ENCODE assay signal across 8 cellular contexts in genomic region chr9:127388037-127388855, GRCh38. TPM values are rescaled to one million over a fixed set of nuclear protein-coding genes. Genes with fewer than 3 reads are reported as not detected.
DNase-seq lines count a peak whose midpoint lies in the region; ATAC-seq and TF ChIP-seq lines count a peak whose summit lies in the region.

No MANE protein-coding gene starts in this region.

- in situ Hi-C loops in GM13976 (cut with MboI; ENCODE audit: low sequenced_read_pairs, unreplicated experiment), result no loop called here

- ATAC-seq in HG02852 (IDR thresholded peaks at IDR 0.05; ENCODE audit: unreplicated experiment), result peak; percentile 91

- intact Hi-C loops in cardiac septum (cut with DNase I), result no loop called here

- peak; percentile 73 for DNase-seq in GM13976 (ENCODE audit: low spot score)
- peak; percentile 92 for DNase-seq in OCI-M1 (lab: John Stamatoyannopoulos, UW)
- peak; percentile 52 to 69 for DNase-seq in activated T-helper 1 cell treated with anti-CD3 and anti-CD28 coated beads, Interleukin-2, amount 50 U/mL, for 16 hours (ENCODE audit: low read depth in 1 of 2, low spot score in 1 of 2)
- peak; percentile 71 for DNase-seq in cardiac septum (ENCODE audit: low spot score)
- peak; percentile 70 to 74 for DNase-seq in stimulated activated CD4-positive, alpha-beta T cell treated with anti-CD3 and anti-CD28 coated beads, Interleukin-15, amount 100 ng/mL, for 48 hours (ENCODE audit: low read depth in 2 of 2)
- DNase-seq in NCI-H187 treated with DMSO at 0.1 percent for 48 hours (lab: John Stamatoyannopoulos, UW), result no peak
- DNase-seq in NCI-H510A treated with DMSO at 0.1 percent for 48 hours (lab: John Stamatoyannopoulos, UW), result no peak

- TF ChIP-seq CTCF in GM13976 (IDR thresholded peaks at IDR 0.05; ENCODE audit: borderline replicate concordance, control extremely low read depth, extremely low read depth, insufficient read depth, missing control alignments), result no peak

RNA-seq across cellular contexts. Expression of gene SLC2A8, which starts 8.7 kb away (rescaled TPM):
- total RNA-seq in cardiac septum, result 14.5 TPM

RNA-seq across cellular contexts. Expression of gene ZNF79, which starts 35.9 kb away (rescaled TPM):
- total RNA-seq in cardiac septum, result 5.5 TPM

Comparison
In these comparisons a context has a peak if more than half of its experiments do, and no peak if none do; other contexts are left out.
1. DNase-seq: peak in GM13976 (single experiment), OCI-M1 (single experiment), activated T-helper 1 cell treated with anti-CD3 and anti-CD28 coated beads, Interleukin-2, amount 50 U/mL, for 16 hours (2 of 2), cardiac septum (single experiment) and stimulated activated CD4-positive, alpha-beta T cell treated with anti-CD3 and anti-CD28 coated beads, Interleukin-15, amount 100 ng/mL, for 48 hours (2 of 2); none in NCI-H187 treated with DMSO at 0.1 percent for 48 hours (single experiment) and NCI-H510A treated with DMSO at 0.1 percent for 48 hours (single experiment).